In the genomic region with DNA sequence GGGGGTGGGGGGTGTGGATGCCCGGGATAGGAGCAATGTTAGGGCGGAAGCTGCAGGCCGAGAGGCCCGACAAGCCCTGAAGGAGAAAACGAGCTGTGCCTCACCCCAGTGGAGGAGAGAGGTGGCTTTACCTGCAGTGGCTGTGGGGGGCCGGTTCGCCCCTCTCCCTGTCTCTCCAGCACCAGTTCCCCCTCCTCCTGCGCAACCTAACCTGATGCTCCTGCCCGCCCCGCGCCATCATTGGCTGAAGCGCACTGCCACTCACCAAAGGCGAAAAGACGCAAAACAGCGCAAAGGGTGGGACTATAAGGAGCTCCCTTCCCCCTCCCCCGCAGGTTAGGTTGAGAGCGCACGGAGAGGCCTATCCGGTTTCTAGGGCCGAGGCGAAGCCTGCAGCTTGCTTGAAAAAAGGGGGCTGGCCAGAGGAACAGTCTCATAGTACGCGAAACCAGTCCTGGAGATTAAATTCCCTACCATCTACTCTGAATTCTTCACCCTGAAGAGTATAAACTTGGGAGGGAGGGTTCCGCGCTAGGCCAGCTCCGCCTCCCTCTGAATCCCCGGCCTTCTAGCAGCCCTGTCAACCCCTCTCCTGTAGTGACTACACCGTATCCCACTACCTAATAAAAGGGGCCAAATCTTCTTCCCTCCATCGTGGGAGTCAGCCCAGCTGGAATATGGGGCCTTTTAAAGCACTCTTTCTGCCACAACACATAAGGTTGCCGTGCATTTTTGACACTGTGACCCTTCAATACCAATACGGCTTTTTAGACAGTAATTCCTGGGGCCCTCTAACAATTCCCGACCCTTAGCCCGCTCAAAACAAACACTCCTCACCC, we compare ENCODE assay signal across 1 cellular context.
A peak's percentile ranks its signal among the peaks of the same experiment; 100 is the strongest.
TF ChIP-seq lines count a peak whose summit lies in the region.

No MANE protein-coding gene starts in this region.

TF ChIP-seq in HepG2, 621 proteins besides CTCF, POLR2A, EP300 and RAD21 (continued from another document and continues in another):
- TF ChIP-seq, protein P1, sequence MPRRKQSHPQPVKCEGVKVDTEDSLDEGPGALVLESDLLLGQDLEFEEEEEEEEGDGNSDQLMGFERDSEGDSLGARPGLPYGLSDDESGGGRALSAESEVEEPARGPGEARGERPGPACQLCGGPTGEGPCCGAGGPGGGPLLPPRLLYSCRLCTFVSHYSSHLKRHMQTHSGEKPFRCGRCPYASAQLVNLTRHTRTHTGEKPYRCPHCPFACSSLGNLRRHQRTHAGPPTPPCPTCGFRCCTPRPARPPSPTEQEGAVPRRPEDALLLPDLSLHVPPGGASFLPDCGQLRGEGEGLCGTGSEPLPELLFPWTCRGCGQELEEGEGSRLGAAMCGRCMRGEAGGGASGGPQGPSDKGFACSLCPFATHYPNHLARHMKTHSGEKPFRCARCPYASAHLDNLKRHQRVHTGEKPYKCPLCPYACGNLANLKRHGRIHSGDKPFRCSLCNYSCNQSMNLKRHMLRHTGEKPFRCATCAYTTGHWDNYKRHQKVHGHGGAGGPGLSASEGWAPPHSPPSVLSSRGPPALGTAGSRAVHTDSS (CRISPR knock-in tag; conservative IDR thresholded peaks at IDR 0.05), result no peak
- TF ChIP-seq ZNF12 (CRISPR knock-in tag; IDR thresholded peaks at IDR 0.05), result 0 out of 2 replicates have a peak, but pooled peaks have one; percentile 75
- peak; percentile 89; the same call in 1 of the 2 replicates for TF ChIP-seq CBFB (CRISPR knock-in tag; IDR thresholded peaks at IDR 0.05)
- TF ChIP-seq, protein P2, sequence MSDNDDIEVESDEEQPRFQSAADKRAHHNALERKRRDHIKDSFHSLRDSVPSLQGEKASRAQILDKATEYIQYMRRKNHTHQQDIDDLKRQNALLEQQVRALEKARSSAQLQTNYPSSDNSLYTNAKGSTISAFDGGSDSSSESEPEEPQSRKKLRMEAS (IDR thresholded peaks at IDR 0.05), result no peak
- TF ChIP-seq, protein P3, sequence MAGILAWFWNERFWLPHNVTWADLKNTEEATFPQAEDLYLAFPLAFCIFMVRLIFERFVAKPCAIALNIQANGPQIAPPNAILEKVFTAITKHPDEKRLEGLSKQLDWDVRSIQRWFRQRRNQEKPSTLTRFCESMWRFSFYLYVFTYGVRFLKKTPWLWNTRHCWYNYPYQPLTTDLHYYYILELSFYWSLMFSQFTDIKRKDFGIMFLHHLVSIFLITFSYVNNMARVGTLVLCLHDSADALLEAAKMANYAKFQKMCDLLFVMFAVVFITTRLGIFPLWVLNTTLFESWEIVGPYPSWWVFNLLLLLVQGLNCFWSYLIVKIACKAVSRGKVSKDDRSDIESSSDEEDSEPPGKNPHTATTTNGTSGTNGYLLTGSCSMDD (CRISPR knock-in tag; IDR thresholded peaks at IDR 0.05), result no peak
- no peak for TF ChIP-seq NFE2L1 (CRISPR knock-in tag; IDR thresholded peaks at IDR 0.05; ENCODE audit: borderline replicate concordance)
- TF ChIP-seq, protein P4, sequence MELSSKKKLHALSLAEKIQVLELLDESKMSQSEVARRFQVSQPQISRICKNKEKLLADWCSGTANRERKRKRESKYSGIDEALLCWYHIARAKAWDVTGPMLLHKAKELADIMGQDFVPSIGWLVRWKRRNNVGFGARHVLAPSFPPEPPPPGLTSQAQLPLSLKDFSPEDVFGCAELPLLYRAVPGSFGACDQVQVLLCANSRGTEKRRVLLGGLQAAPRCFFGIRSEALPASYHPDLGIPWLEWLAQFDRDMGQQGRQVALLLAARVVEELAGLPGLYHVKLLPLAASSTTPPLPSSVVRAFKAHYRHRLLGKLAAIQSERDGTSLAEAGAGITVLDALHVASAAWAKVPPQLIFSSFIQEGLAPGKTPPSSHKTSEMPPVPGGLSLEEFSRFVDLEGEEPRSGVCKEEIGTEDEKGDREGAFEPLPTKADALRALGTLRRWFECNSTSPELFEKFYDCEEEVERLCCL (CRISPR knock-in tag; IDR thresholded peaks at IDR 0.05; ENCODE audit: borderline replicate concordance), result no peak
- TF ChIP-seq ZNF552 (CRISPR knock-in tag; IDR thresholded peaks at IDR 0.05; ENCODE audit: borderline replicate concordance), result peak; percentile 12; the same call in 1 of the 2 replicates
- no peak; the same call in 1 of the 2 replicates for TF ChIP-seq ZNF615 (CRISPR knock-in tag; IDR thresholded peaks at IDR 0.05; ENCODE audit: borderline replicate concordance)
- no peak for TF ChIP-seq NPAS2 (CRISPR knock-in tag; IDR thresholded peaks at IDR 0.05; ENCODE audit: borderline replicate concordance)
- no peak for TF ChIP-seq ZNF224 (CRISPR knock-in tag; IDR thresholded peaks at IDR 0.05)
- no peak for TF ChIP-seq NONO (IDR thresholded peaks at IDR 0.05)
- peak; percentile 99 for TF ChIP-seq NONO (CRISPR knock-in tag; conservative IDR thresholded peaks at IDR 0.05)
- TF ChIP-seq ZNF674 (CRISPR knock-in tag; IDR thresholded peaks at IDR 0.05; ENCODE audit: low read depth), result no peak
- TF ChIP-seq, protein P5, sequence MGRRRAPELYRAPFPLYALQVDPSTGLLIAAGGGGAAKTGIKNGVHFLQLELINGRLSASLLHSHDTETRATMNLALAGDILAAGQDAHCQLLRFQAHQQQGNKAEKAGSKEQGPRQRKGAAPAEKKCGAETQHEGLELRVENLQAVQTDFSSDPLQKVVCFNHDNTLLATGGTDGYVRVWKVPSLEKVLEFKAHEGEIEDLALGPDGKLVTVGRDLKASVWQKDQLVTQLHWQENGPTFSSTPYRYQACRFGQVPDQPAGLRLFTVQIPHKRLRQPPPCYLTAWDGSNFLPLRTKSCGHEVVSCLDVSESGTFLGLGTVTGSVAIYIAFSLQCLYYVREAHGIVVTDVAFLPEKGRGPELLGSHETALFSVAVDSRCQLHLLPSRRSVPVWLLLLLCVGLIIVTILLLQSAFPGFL (CRISPR knock-in tag; IDR thresholded peaks at IDR 0.05), result no peak
- peak; percentile 95 for TF ChIP-seq ZNF788 (CRISPR knock-in tag; IDR thresholded peaks at IDR 0.05; ENCODE audit: borderline replicate concordance)
- TF ChIP-seq ZNF780A (CRISPR knock-in tag; IDR thresholded peaks at IDR 0.05), result no peak
- TF ChIP-seq, protein P6, sequence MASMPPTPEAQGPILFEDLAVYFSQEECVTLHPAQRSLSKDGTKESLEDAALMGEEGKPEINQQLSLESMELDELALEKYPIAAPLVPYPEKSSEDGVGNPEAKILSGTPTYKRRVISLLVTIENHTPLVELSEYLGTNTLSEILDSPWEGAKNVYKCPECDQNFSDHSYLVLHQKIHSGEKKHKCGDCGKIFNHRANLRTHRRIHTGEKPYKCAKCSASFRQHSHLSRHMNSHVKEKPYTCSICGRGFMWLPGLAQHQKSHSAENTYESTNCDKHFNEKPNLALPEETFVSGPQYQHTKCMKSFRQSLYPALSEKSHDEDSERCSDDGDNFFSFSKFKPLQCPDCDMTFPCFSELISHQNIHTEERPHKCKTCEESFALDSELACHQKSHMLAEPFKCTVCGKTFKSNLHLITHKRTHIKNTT (CRISPR knock-in tag; IDR thresholded peaks at IDR 0.05), result no peak
- TF ChIP-seq, protein P7, sequence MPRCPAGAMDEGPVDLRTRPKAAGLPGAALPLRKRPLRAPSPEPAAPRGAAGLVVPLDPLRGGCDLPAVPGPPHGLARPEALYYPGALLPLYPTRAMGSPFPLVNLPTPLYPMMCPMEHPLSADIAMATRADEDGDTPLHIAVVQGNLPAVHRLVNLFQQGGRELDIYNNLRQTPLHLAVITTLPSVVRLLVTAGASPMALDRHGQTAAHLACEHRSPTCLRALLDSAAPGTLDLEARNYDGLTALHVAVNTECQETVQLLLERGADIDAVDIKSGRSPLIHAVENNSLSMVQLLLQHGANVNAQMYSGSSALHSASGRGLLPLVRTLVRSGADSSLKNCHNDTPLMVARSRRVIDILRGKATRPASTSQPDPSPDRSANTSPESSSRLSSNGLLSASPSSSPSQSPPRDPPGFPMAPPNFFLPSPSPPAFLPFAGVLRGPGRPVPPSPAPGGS (CRISPR knock-in tag; IDR thresholded peaks at IDR 0.05), result peak; percentile 66
- TF ChIP-seq SRF (IDR thresholded peaks at IDR 0.05; ENCODE audit: low read depth, low read length), result no peak
- no peak for TF ChIP-seq GATA4 (IDR thresholded peaks at IDR 0.05; ENCODE audit: borderline replicate concordance, low read depth)
- TF ChIP-seq SMARCC2 (IDR thresholded peaks at IDR 0.05), result no peak
- TF ChIP-seq, protein P8, sequence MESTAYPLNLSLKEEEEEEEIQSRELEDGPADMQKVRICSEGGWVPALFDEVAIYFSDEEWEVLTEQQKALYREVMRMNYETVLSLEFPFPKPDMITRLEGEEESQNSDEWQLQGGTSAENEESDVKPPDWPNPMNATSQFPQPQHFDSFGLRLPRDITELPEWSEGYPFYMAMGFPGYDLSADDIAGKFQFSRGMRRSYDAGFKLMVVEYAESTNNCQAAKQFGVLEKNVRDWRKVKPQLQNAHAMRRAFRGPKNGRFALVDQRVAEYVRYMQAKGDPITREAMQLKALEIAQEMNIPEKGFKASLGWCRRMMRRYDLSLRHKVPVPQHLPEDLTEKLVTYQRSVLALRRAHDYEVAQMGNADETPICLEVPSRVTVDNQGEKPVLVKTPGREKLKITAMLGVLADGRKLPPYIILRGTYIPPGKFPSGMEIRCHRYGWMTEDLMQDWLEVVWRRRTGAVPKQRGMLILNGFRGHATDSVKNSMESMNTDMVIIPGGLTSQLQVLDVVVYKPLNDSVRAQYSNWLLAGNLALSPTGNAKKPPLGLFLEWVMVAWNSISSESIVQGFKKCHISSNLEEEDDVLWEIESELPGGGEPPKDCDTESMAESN (CRISPR knock-in tag; conservative IDR thresholded peaks at IDR 0.05), result peak; percentile 94
- no peak for TF ChIP-seq ZNF382 (CRISPR knock-in tag; IDR thresholded peaks at IDR 0.05; ENCODE audit: borderline replicate concordance)
- TF ChIP-seq, protein P9, sequence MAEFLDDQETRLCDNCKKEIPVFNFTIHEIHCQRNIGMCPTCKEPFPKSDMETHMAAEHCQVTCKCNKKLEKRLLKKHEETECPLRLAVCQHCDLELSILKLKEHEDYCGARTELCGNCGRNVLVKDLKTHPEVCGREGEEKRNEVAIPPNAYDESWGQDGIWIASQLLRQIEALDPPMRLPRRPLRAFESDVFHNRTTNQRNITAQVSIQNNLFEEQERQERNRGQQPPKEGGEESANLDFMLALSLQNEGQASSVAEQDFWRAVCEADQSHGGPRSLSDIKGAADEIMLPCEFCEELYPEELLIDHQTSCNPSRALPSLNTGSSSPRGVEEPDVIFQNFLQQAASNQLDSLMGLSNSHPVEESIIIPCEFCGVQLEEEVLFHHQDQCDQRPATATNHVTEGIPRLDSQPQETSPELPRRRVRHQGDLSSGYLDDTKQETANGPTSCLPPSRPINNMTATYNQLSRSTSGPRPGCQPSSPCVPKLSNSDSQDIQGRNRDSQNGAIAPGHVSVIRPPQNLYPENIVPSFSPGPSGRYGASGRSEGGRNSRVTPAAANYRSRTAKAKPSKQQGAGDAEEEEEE (CRISPR knock-in tag; IDR thresholded peaks at IDR 0.05; ENCODE audit: borderline replicate concordance), result no peak
- peak; percentile 17; the same call in 1 of the 2 replicates for TF ChIP-seq SIN3B (IDR thresholded peaks at IDR 0.05; ENCODE audit: low read length)
- TF ChIP-seq KDM1A (CRISPR knock-in tag; IDR thresholded peaks at IDR 0.05), result no peak
- TF ChIP-seq SNAI1 (CRISPR knock-in tag; IDR thresholded peaks at IDR 0.05; ENCODE audit: borderline replicate concordance), result 0 out of 2 replicates have a peak, but pooled peaks have one; percentile 22
- TF ChIP-seq ZNF550 (CRISPR knock-in tag; IDR thresholded peaks at IDR 0.05; ENCODE audit: borderline replicate concordance), result no peak
- TF ChIP-seq NR2F6 (IDR thresholded peaks at IDR 0.05), result no peak
- TF ChIP-seq NR2F6 (CRISPR knock-in tag; IDR thresholded peaks at IDR 0.05), result peak; percentile 65; the same call in 1 of the 2 replicates
- no peak for TF ChIP-seq ZNF629 (CRISPR knock-in tag; conservative IDR thresholded peaks at IDR 0.05)
- TF ChIP-seq, protein P10, sequence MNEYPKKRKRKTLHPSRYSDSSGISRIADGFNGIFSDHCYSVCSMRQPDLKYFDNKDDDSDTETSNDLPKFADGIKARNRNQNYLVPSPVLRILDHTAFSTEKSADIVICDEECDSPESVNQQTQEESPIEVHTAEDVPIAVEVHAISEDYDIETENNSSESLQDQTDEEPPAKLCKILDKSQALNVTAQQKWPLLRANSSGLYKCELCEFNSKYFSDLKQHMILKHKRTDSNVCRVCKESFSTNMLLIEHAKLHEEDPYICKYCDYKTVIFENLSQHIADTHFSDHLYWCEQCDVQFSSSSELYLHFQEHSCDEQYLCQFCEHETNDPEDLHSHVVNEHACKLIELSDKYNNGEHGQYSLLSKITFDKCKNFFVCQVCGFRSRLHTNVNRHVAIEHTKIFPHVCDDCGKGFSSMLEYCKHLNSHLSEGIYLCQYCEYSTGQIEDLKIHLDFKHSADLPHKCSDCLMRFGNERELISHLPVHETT (CRISPR knock-in tag; conservative IDR thresholded peaks at IDR 0.05), result peak; percentile 68; the same call in 1 of the 2 replicates
- peak; percentile 99 for TF ChIP-seq ZZZ3 (CRISPR knock-in tag; IDR thresholded peaks at IDR 0.05; ENCODE audit: borderline replicate concordance)
- no peak for TF ChIP-seq KLF13 (CRISPR knock-in tag; IDR thresholded peaks at IDR 0.05)
- TF ChIP-seq MAFF (IDR thresholded peaks at IDR 0.05; ENCODE audit: low read depth, low read length), result no peak
- no peak for TF ChIP-seq ZNF670 (CRISPR knock-in tag; IDR thresholded peaks at IDR 0.05; ENCODE audit: borderline replicate concordance)
- peak; percentile 97 for TF ChIP-seq FOXK1 (CRISPR knock-in tag; IDR thresholded peaks at IDR 0.05; ENCODE audit: borderline replicate concordance, low read depth)
- no peak for TF ChIP-seq ZNF234 (CRISPR knock-in tag; conservative IDR thresholded peaks at IDR 0.05)
- TF ChIP-seq, protein P11, sequence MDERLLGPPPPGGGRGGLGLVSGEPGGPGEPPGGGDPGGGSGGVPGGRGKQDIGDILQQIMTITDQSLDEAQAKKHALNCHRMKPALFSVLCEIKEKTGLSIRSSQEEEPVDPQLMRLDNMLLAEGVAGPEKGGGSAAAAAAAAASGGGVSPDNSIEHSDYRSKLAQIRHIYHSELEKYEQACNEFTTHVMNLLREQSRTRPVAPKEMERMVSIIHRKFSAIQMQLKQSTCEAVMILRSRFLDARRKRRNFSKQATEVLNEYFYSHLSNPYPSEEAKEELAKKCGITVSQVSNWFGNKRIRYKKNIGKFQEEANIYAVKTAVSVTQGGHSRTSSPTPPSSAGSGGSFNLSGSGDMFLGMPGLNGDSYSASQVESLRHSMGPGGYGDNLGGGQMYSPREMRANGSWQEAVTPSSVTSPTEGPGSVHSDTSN (CRISPR knock-in tag; IDR thresholded peaks at IDR 0.05), result peak; percentile 100
- TF ChIP-seq PHB2 (IDR thresholded peaks at IDR 0.05; ENCODE audit: partially characterized antibody), result no peak
- TF ChIP-seq CHCHD3 (CRISPR knock-in tag; IDR thresholded peaks at IDR 0.05), result 0 out of 2 replicates have a peak, but pooled peaks have one; percentile 75
- peak; percentile 67; the same call in 1 of the 2 replicates for TF ChIP-seq ZFP41 (CRISPR knock-in tag; IDR thresholded peaks at IDR 0.05; ENCODE audit: borderline replicate concordance)
- TF ChIP-seq ZNF337 (CRISPR knock-in tag; IDR thresholded peaks at IDR 0.05; ENCODE audit: borderline replicate concordance, low read depth), result no peak
